16 cellular contexts compared by ENCODE assay signal in genomic region chr11:114883472-114883871, GRCh38.
DNase-seq lines count a peak whose midpoint lies in the region; ATAC-seq and TF ChIP-seq lines count a peak whose summit lies in the region.
"Had no signal": no experiment of that assay in that cellular context is flagged by ENCODE, and none has a peak within 500 bp of the region (broad histone marks: within the 10 kb centered on the region; RNA-seq: fewer than 3 reads in every experiment).

No MANE protein-coding gene starts in this region.

- 70 to 79% methylated on average over 2 to 3 of the region's 3 CpGs for WGBS in transverse colon (ENCODE audit: low coverage in 1 of 2), 2 donors

- DNase-seq in NCI-H2171 treated with DMSO at 0.1 percent for 48 hours (lab: John Stamatoyannopoulos, UW) (peak; percentile 50), NCI-H2171 (lab: John Stamatoyannopoulos, UW) (no peak), G401 (ENCODE audit: low spot score) (peak; percentile 76), cerebellar cortex (ENCODE audit: low spot score) (peak; percentile 73), left ventricle myocardium superior (peak; percentile 47), osteoblast (ENCODE audit: insufficient read length, low spot score, missing footprints) (no peak), transverse colon (no peak)
- DNase-seq: CD8-positive, alpha-beta T cell; COR-L47; DMS153; DMS79 treated with DMSO at 0.1 percent for 48 hours; EL; GDM1; GOT3; H9 had no signal

- H3K27me3 ChIP-seq in osteoblast (ENCODE audit: insufficient read depth, low read length) (no peaks in the 10 kb centered on the region), transverse colon (peaks cover 1% of the 10 kb centered on the region)

- TF ChIP-seq CTCF in osteoblast (IDR thresholded peaks at IDR 0.05; ENCODE audit: extremely low read depth, low read depth, low read length) (no peak), transverse colon (IDR thresholded peaks at IDR 0.05) (no peak)

- in situ Hi-C loops in G401 (cut with HindIII; ENCODE audit: low sequenced_read_pairs) = no loop called here
- in situ Hi-C loops in transverse colon (cut with MboI; ENCODE audit: low pct_ligation_motif_present in 1 of 4, low pct_unique_long_range_greater_than_20kb in 1 of 4, low sequenced_read_pairs in 3 of 4) = no loop called here

- no peak for TF ChIP-seq EP300 in transverse colon (IDR thresholded peaks at IDR 0.05; ENCODE audit: low read depth)

- no peaks in the 10 kb centered on the region for H3K79me2 ChIP-seq in osteoblast (ENCODE audit: insufficient read depth, low read length)

- H3K4me3 ChIP-seq in osteoblast (ENCODE audit: insufficient read depth, low read length) = no peak overlapping the region
- H3K4me3 ChIP-seq in transverse colon = no peak overlapping the region

- H3K27ac ChIP-seq in osteoblast (ENCODE audit: low read depth, low read length) (no peak overlapping the region), transverse colon (no peak overlapping the region)
- H3K27ac ChIP-seq: 22Rv1 had no signal

- H3K36me3 ChIP-seq in osteoblast (ENCODE audit: insufficient read depth, low read length) (no peaks in the 10 kb centered on the region), transverse colon (no peaks in the 10 kb centered on the region)

- no peak overlapping the region for H3K4me2 ChIP-seq in osteoblast (ENCODE audit: insufficient read depth, low read length)

- no peak overlapping the region for H2AFZ ChIP-seq in osteoblast (ENCODE audit: low read length)

- no peaks in the 10 kb centered on the region for H4K20me1 ChIP-seq in osteoblast (ENCODE audit: insufficient read depth, low read length)

- intact Hi-C loops in left ventricle myocardium superior (cut with micrococcal nuclease) = no loop called here
- intact Hi-C loops in transverse colon (cut with DNase I; ENCODE audit: low total_unique reads) = no loop called here

- H3K4me1 ChIP-seq in osteoblast (ENCODE audit: insufficient read depth, low read length) (no peaks in the 10 kb centered on the region), transverse colon (no peaks in the 10 kb centered on the region)

- TF ChIP-seq POLR2A in transverse colon (IDR thresholded peaks at IDR 0.05) = no peak

- H3K9me3 ChIP-seq in osteoblast (ENCODE audit: low read depth, low read length) (no peaks in the 10 kb centered on the region), transverse colon (no peaks in the 10 kb centered on the region)

- peak; percentile 94 for ATAC-seq in left ventricle myocardium superior
- ATAC-seq: CD8-positive, alpha-beta T cell had no signal

Comparison
In these comparisons a context has a peak if more than half of its experiments do, and no peak if none do; other contexts are left out.
1. DNase-seq: peak in NCI-H2171 treated with DMSO at 0.1 percent for 48 hours (single experiment), G401 (single experiment), cerebellar cortex (single experiment) and left ventricle myocardium superior (single experiment); none in NCI-H2171 (single experiment), osteoblast (single experiment) and transverse colon (single experiment).